ENCODE assay signal across 2 cellular contexts in genomic region chr10:51758838-51759237, GRCh38. TPM values are rescaled to one million over a fixed set of nuclear protein-coding genes. Genes with fewer than 3 reads are reported as not detected.
A peak's percentile ranks its signal among the peaks of the same experiment; 100 is the strongest.
DNase-seq lines count a peak whose midpoint lies in the region; ATAC-seq, FAIRE-seq and TF ChIP-seq lines count a peak whose summit lies in the region.
"Not testable (repeated sequence)": the region's sequence is repeated elsewhere in the genome, so short reads cannot be mapped to it uniquely, and the experiment has no call there.

No MANE protein-coding gene starts in this region.

- not testable (repeated sequence) for H3K4me1 ChIP-seq in HEK293 (ENCODE audit: control insufficient read depth, insufficient read depth, low read length); K562 (replicated peaks in 1 of 2; ENCODE audit: control insufficient read depth in 2 of 2, insufficient read depth in 2 of 2, low read length in 2 of 2)

- not testable (repeated sequence) for H3K36me3 ChIP-seq in HEK293 (ENCODE audit: control insufficient read depth in 2 of 2, insufficient read depth in 1 of 2, low read length in 2 of 2); K562 (ENCODE audit: control insufficient read depth, insufficient read depth, low read length)

- not testable (repeated sequence) for BruUV-seq in K562 (replicated peaks; lab: Mats Ljungman, UMichigan)

- H4K20me1 ChIP-seq in K562 (replicated peaks; ENCODE audit: control insufficient read depth, insufficient read depth, low read length) = not testable (repeated sequence)

- POLR2A ChIA-PET in HEK293 (lab: Yijun Ruan, JAX); K562 (lab: Yijun Ruan, JAX): not testable (repeated sequence)

- not testable (repeated sequence) for H3K27ac ChIP-seq in HEK293 (ENCODE audit: extremely low read depth, low read depth, low read length); K562 (ENCODE audit: extremely low read depth, low read depth, low read length)

- not testable (repeated sequence) for H3K9me3 ChIP-seq in HEK293 (ENCODE audit: control insufficient read depth, insufficient read depth, low read depth, low read length); K562 (replicated peaks; ENCODE audit: control insufficient read depth, insufficient read depth, low read depth, low read length)

- H3K4me3 ChIP-seq in HEK293 (ENCODE audit: low read depth, low read length); K562: not testable (repeated sequence)

- not testable (repeated sequence) for H3K4me2 ChIP-seq in K562 (ENCODE audit: insufficient read depth, low read length)

- CTCF ChIA-PET in HEK293 (lab: Yijun Ruan, JAX); K562 (lab: Yijun Ruan, JAX; ENCODE audit: low intra/inter-chr PET ratio): not testable (repeated sequence)

- not testable (repeated sequence) for H3K9me1 ChIP-seq in K562 (ENCODE audit: control insufficient read depth, insufficient read depth, low read length)

- DNase-seq in K562 (ENCODE audit: extremely low read depth in 1 of 4, low spot score in 3 of 4) = not testable (repeated sequence)

- not testable (repeated sequence) for H3K27me3 ChIP-seq in K562 (ENCODE audit: control insufficient read depth in 2 of 2, insufficient read depth in 2 of 2, low read length in 2 of 2)

- not testable (repeated sequence) for FAIRE-seq in K562 (lab: Jason Lieb, UNC)

- not testable (repeated sequence) for H3K9ac ChIP-seq in K562 (ENCODE audit: insufficient read depth in 1 of 2, low read depth in 2 of 2, low read length in 2 of 2)

- TF ChIP-seq EP300 in K562 (IDR thresholded peaks at IDR 0.05; ENCODE audit: low read length) = not testable (repeated sequence)

- not testable (repeated sequence) for H3K79me2 ChIP-seq in K562 (ENCODE audit: control insufficient read depth, insufficient read depth, low read length)

- in situ Hi-C loops in K562 (cut with MboI) = not testable (repeated sequence)

- H2AFZ ChIP-seq in K562 (ENCODE audit: low read depth, low read length) = not testable (repeated sequence)

- no CpG with 5 or more reads among the region's 1 CpG for WGBS in K562 (ENCODE audit: insufficient coverage, low coverage, missing lambda C conversion rate)

- not testable (repeated sequence) for TF ChIP-seq RAD21 in K562 (CRISPR knock-in tag; conservative IDR thresholded peaks at IDR 0.05 in 1 of 2, IDR thresholded peaks at IDR 0.05 in 1 of 2)

- ATAC-seq in K562 = not testable (repeated sequence)

- not testable (repeated sequence) for TF ChIP-seq POLR2A in K562 (conservative IDR thresholded peaks at IDR 0.05)

- TF ChIP-seq CTCF in HEK293 (tag by site-specific recombination; IDR thresholded peaks at IDR 0.05); K562 (IDR thresholded peaks at IDR 0.05 in 2 of 3, conservative IDR thresholded peaks at IDR 0.05 in 1 of 3; ENCODE audit: insufficient read depth in 2 of 3, low read depth in 1 of 3, low read length in 3 of 3): not testable (repeated sequence)

- intact Hi-C loops in K562 (cut with micrococcal nuclease) = not testable (repeated sequence)

TF ChIP-seq in HEK293, 187 proteins besides CTCF, POLR2A, EP300 and RAD21:
- TF ChIP-seq ZNF580 (tag by site-specific recombination; IDR thresholded peaks at IDR 0.05) (peak; percentile 66; the same call in 1 of the 2 replicates), ZNF146 (tag by site-specific recombination; IDR thresholded peaks at IDR 0.05) (peak; percentile 96)

TF ChIP-seq in K562, 482 proteins besides CTCF, POLR2A, EP300 and RAD21:
- TF ChIP-seq ZNF146 (CRISPR knock-in tag; IDR thresholded peaks at IDR 0.05; ENCODE audit: unreplicated experiment) = peak; percentile 30

RNA-seq across cellular contexts. Expression of gene CSTF2T, which starts 59.4 kb away (rescaled TPM):
- total RNA-seq in K562 (2011; cell fraction: chromatin; rRNA removed; ENCODE audit: low replicate concordance) = 6.8 and 12.1 TPM in 2 replicates
- total RNA-seq in K562 (2011; cell fraction: nucleolus; rRNA removed) = 7.9 and 8.2 TPM in 2 replicates
- 13.6 and 17.5 TPM in 2 replicates for total RNA-seq in K562 (2011; cell fraction: nucleoplasm; rRNA removed)
- total RNA-seq in K562 (2014; rRNA removed) (24.2 and 30.7 TPM in 2 replicates), K562 (2014; rRNA removed; fragmentation: Illumina TruSeq; extraction: Trizol) (28.6 and 30.9 TPM in 2 replicates), K562 (2015; rRNA removed; fragmentation: Illumina TruSeq; extraction: Trizol) (31.5 and 32.2 TPM in 2 replicates), K562 (2021) (26.4 and 30.3 TPM in 2 replicates)
- polyA plus RNA-seq in K562 (2011; rRNA removed) (13.7 and 15.8 TPM in 2 replicates), K562 (2014; fragmentation: Illumina TruSeq; extraction: Trizol) (29.5 and 32.4 TPM in 2 replicates), K562 (2014; fragmentation: Nextera tagmentation; extraction: Ambion mirVana) (10 to 100 TPM; 10.3 to 15.5 TPM), K562 (2014; rRNA removed) (20.1 and 20.2 TPM in 2 replicates)
- 7.6 and 8.0 TPM in 2 replicates for polyA plus RNA-seq in K562 (2011; cell fraction: cytosol; rRNA removed)
- 7.6 and 9.5 TPM in 2 replicates for polyA plus RNA-seq in K562 (2011; cell fraction: nucleus; rRNA removed)
- 26.4 and 27.4 TPM in 2 replicates for polyA plus RNA-seq in K562 (2012)
- polyA minus RNA-seq in K562 (2011; rRNA and poly(A)+ RNA removed) = 16.5 and 19.9 TPM in 2 replicates
- polyA minus RNA-seq in K562 (2011; cell fraction: cytosol; rRNA and poly(A)+ RNA removed) = 6.7 and 7.2 TPM in 2 replicates
- polyA minus RNA-seq in K562 (2011; cell fraction: nucleus; rRNA and poly(A)+ RNA removed) = 12.5 and 21.8 TPM in 2 replicates
